Comparison of ENCODE assay signal across 1 cellular context in genomic region chr6:7621761-7622160, GRCh38.
TF ChIP-seq lines count a peak whose summit lies in the region.

No MANE protein-coding gene starts in this region.

TF ChIP-seq in IMR-90, 13 proteins besides CTCF, POLR2A, EP300 and RAD21:
- TF ChIP-seq USF2 (IDR thresholded peaks at IDR 0.05; ENCODE audit: low read depth, low read length) (no peak), MAFK (IDR thresholded peaks at IDR 0.05; ENCODE audit: low read depth, low read length) (no peak), RCOR1 (IDR thresholded peaks at IDR 0.05; ENCODE audit: insufficient replicate concordance, low read length) (no peak), CEBPB (IDR thresholded peaks at IDR 0.05; ENCODE audit: low read depth, low read length) (no peak), ELK1 (IDR thresholded peaks at IDR 0.05; ENCODE audit: borderline replicate concordance, low read depth, low read length) (no peak), BHLHE40 (IDR thresholded peaks at IDR 0.05; ENCODE audit: low read depth, low read length) (no peak), NFE2L2 (IDR thresholded peaks at IDR 0.05; ENCODE audit: low read depth, low read length) (no peak), CHD1 (IDR thresholded peaks at IDR 0.05; ENCODE audit: low read depth, low read length) (no peak), FOS (IDR thresholded peaks at IDR 0.05; ENCODE audit: low read depth, low read length) (no peak), MXI1 (IDR thresholded peaks at IDR 0.05; ENCODE audit: borderline replicate concordance, low read depth, low read length) (no peak), MAZ (IDR thresholded peaks at IDR 0.05; ENCODE audit: borderline replicate concordance, low read depth, low read length) (no peak), SMC3 (IDR thresholded peaks at IDR 0.05; ENCODE audit: low read depth, low read length) (no peak), RFX5 (IDR thresholded peaks at IDR 0.05; ENCODE audit: low read depth, low read length) (no peak)
